Comparison of ENCODE assay signal across 9 cellular contexts in the genomic region with DNA sequence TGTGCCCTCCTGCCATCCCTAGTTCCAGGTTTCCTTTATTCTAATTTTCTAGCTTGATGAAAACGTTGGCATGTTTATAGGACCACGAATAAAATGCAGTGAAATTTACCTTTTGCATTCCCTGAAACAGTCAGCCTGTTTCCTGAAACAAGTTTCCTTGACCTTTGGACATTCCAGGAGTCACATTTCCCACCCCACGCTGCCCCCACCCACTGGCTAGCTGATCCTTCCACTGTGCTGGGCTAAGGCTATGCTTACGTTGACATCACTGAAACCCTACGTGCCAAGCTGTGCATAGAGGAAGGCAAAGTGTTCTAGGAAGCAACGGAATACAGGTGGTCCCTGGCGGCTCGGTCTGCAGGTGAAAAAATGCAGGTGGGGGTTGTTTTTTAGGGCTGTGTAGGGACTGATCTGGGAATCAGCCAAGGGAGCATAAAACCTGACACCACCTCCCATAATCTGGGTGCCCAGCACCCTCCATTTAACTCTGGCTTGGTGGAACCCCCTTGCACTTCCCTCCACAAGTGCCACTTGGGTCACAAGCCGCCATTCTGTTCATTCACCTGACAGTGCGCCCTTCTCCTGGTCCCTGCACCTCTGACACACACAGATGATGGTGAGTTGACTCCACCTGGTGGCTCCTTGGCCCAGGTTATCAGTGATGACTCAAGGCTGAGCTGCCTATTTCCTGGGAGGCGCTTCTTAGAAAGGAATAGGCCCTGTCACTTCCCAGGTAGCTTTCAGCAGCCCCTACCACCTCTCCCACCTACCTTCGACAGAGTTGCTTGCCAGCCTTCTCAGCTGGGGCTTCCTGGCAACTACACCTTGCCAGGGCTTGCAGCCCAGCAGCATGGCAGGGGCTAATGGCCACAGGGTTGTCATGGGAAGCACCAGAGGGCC.
A peak's percentile ranks its signal among the peaks of the same experiment; 100 is the strongest.
DNase-seq lines count a peak whose midpoint lies in the region; ATAC-seq and TF ChIP-seq lines count a peak whose summit lies in the region.
"Had no signal": no experiment of that assay in that cellular context is flagged by ENCODE, and none has a peak within 500 bp of the region (broad histone marks: within the 10 kb centered on the region; RNA-seq: fewer than 3 reads in every experiment).

No MANE protein-coding gene starts in this region.

- H3K4me1 Mint-ChIP-seq in CD4-positive, alpha-beta memory T cell = no peaks in the 10 kb centered on the region
- H3K4me1 Mint-ChIP-seq: neural crest cell had no signal

- no peak overlapping the region for H3K4me3 ChIP-seq in RWPE2 (ENCODE audit: severe bottlenecking)
- no peak overlapping the region for H3K4me3 ChIP-seq in CD4-positive, alpha-beta memory T cell (ENCODE audit: low read length in 2 of 2)

- peak overlapping the region; percentile 25 for H3K27ac ChIP-seq in RWPE2 (ENCODE audit: poor library complexity, severe bottlenecking)
- no peak overlapping the region for H3K27ac ChIP-seq in CD4-positive, alpha-beta memory T cell (ENCODE audit: low read depth, low read length)

- TF ChIP-seq CTCF in RWPE2 (IDR thresholded peaks at IDR 0.05; ENCODE audit: poor library complexity, severe bottlenecking) = peak; percentile 84

- peaks cover 0 to 5% (median 3%) of the 10 kb centered on the region in 8 donors for H3K9me3 Mint-ChIP-seq in CD4-positive, alpha-beta memory T cell
- H3K9me3 Mint-ChIP-seq: neural crest cell had no signal

- ATAC-seq in HG02973 (IDR thresholded peaks at IDR 0.05; ENCODE audit: unreplicated experiment) (peak; percentile 43), RWPE2 (ENCODE audit: low read depth) (peak; percentile 96), HG03196 (IDR thresholded peaks at IDR 0.05; ENCODE audit: unreplicated experiment) (no peak)

- DNase-seq in activated CD4-positive, CD25-positive, alpha-beta regulatory T cell treated with anti-CD3 and anti-CD28 coated beads, Interleukin-2, amount 50 U/mL, for 16 hours (ENCODE audit: low read depth, low spot score) = peak; percentile 9
- no peak for DNase-seq in activated CD4-positive, CD25-positive, alpha-beta regulatory T cell treated with anti-CD3 and anti-CD28 coated beads, Interleukin-2, amount 50 U/mL, for 72 hours
- DNase-seq in RWPE2 (ENCODE audit: low spot score) = no peak
- DNase-seq in iPS DF 19.7 (ENCODE audit: low read depth, low spot score) = peak; percentile 73
- DNase-seq in ureter (ENCODE audit: low spot score) = peak; percentile 64
- no peak for DNase-seq in CD4-positive, alpha-beta memory T cell

- intact Hi-C loops in CD4-positive, alpha-beta memory T cell (cut with micrococcal nuclease) = loop anchor here (5.0 kb wide), 1 partner anchor 174 kb away; no protein-coding TSS in a partner anchor

- H3K27me3 Mint-ChIP-seq in CD4-positive, alpha-beta memory T cell = no peaks in the 10 kb centered on the region

- H3K27me3 ChIP-seq in RWPE2 (ENCODE audit: insufficient read depth, poor library complexity, severe bottlenecking) = no peaks in the 10 kb centered on the region
- no peaks in the 10 kb centered on the region for H3K27me3 ChIP-seq in CD4-positive, alpha-beta memory T cell (ENCODE audit: insufficient read depth, low read length)

- no peaks in the 10 kb centered on the region for H3K36me3 ChIP-seq in RWPE2 (ENCODE audit: low read depth)
- no peaks in the 10 kb centered on the region for H3K36me3 ChIP-seq in CD4-positive, alpha-beta memory T cell (ENCODE audit: insufficient read depth, low read length)

- no peak overlapping the region for H3K4me3 Mint-ChIP-seq in CD4-positive, alpha-beta memory T cell
- H3K4me3 Mint-ChIP-seq: neural crest cell had no signal

- peaks cover 2% of the 10 kb centered on the region for H3K9me3 ChIP-seq in RWPE2 (ENCODE audit: severe bottlenecking)
- no peaks in the 10 kb centered on the region for H3K9me3 ChIP-seq in CD4-positive, alpha-beta memory T cell (ENCODE audit: control insufficient read depth in 1 of 2, low read length in 2 of 2)

- POLR2A ChIA-PET in CD4-positive, alpha-beta memory T cell (lab: Charles Lee; ENCODE audit: partially characterized antibody) = no interaction called here

- H3K36me3 Mint-ChIP-seq in CD4-positive, alpha-beta memory T cell = no peaks in the 10 kb centered on the region

- CTCF ChIA-PET in CD4-positive, alpha-beta memory T cell (lab: Charles Lee; ENCODE audit: partially characterized antibody) = interaction anchor here (1.0 to 4.9 kb wide), 4 partner anchors 97 to 172 kb away, joined by 3 to 19 read pairs (median 7); no protein-coding TSS in a partner anchor

- H3K27ac Mint-ChIP-seq in CD4-positive, alpha-beta memory T cell = no peak overlapping the region

- H3K4me1 ChIP-seq in RWPE2 (ENCODE audit: insufficient read depth, poor library complexity, severe bottlenecking) = no peaks in the 10 kb centered on the region
- H3K4me1 ChIP-seq in CD4-positive, alpha-beta memory T cell (ENCODE audit: insufficient read depth, low read length) = no peaks in the 10 kb centered on the region

Comparison
In these comparisons a context has a peak if more than half of its experiments do, and no peak if none do; other contexts are left out.
1. DNase-seq: peak in activated CD4-positive, CD25-positive, alpha-beta regulatory T cell treated with anti-CD3 and anti-CD28 coated beads, Interleukin-2, amount 50 U/mL, for 16 hours (single experiment), iPS DF 19.7 (single experiment) and ureter (single experiment); none in activated CD4-positive, CD25-positive, alpha-beta regulatory T cell treated with anti-CD3 and anti-CD28 coated beads, Interleukin-2, amount 50 U/mL, for 72 hours (single experiment), RWPE2 (single experiment) and CD4-positive, alpha-beta memory T cell (0 of 5).